ENCODE assay signal across 11 cellular contexts in genomic region chr17:80938556-80938955, GRCh38. TPM values are rescaled to one million over a fixed set of nuclear protein-coding genes. Genes with fewer than 3 reads are reported as not detected.
DNase-seq lines count a peak whose midpoint lies in the region; ATAC-seq and TF ChIP-seq lines count a peak whose summit lies in the region.
"Had no signal": no experiment of that assay in that cellular context is flagged by ENCODE, and none has a peak within 500 bp of the region (broad histone marks: within the 10 kb centered on the region; RNA-seq: fewer than 3 reads in every experiment).

No MANE protein-coding gene starts in this region.

- ATAC-seq in HG03460 (IDR thresholded peaks at IDR 0.05; ENCODE audit: unreplicated experiment), result no peak
- ATAC-seq: gastrocnemius medialis had no signal

- H3K9me3 ChIP-seq in sigmoid colon (no peaks in the 10 kb centered on the region), thyroid gland (no peaks in the 10 kb centered on the region)
- H3K9me3 ChIP-seq: gastrocnemius medialis, HAP-1 had no signal

- H3K4me3 Mint-ChIP-seq in activated naive CD8-positive, alpha-beta T cell, result peak overlapping the region; percentile 63

- no peak overlapping the region for H3K4me3 ChIP-seq in HL-60 (replicated peaks; ENCODE audit: insufficient read depth, low read length)
- no peak overlapping the region for H3K4me3 ChIP-seq in sigmoid colon
- no peak overlapping the region for H3K4me3 ChIP-seq in thyroid gland (replicated peaks in 1 of 3)
- H3K4me3 ChIP-seq: gastrocnemius medialis, HAP-1 had no signal

- H3K4me1 ChIP-seq in sigmoid colon, result peaks cover 0 to 38% (median 31%) of the 10 kb centered on the region in 4 donors
- H3K4me1 ChIP-seq in thyroid gland, result peaks cover 0 to 16% of the 10 kb centered on the region in 2 donors
- H3K4me1 ChIP-seq: HAP-1 had no signal

- peak overlapping the region; percentile 66 for H3K27ac Mint-ChIP-seq in activated naive CD8-positive, alpha-beta T cell

- TF ChIP-seq CTCF in HL-60 (IDR thresholded peaks at IDR 0.05; ENCODE audit: insufficient read depth, low read length) (no peak), sigmoid colon (IDR thresholded peaks at IDR 0.05) (no peak), thyroid gland (IDR thresholded peaks at IDR 0.05) (no peak)

- no peak for TF ChIP-seq EP300 in sigmoid colon (IDR thresholded peaks at IDR 0.05)

- DNase-seq in HL-60 (ENCODE audit: low read depth in 1 of 2, low spot score in 1 of 2), result peak; percentile 21 to 90
- DNase-seq in SKM-1 treated with dmso at 0.1 percent for 144 hours (lab: John Stamatoyannopoulos, UW; ENCODE audit: unreplicated experiment), result peak; percentile 83
- no peak for DNase-seq in sigmoid colon
- no peak for DNase-seq in thyroid gland
- DNase-seq in cerebellar cortex (ENCODE audit: low spot score), result no peak
- DNase-seq: gastrocnemius medialis, mesenchymal stem cell, NCI-H1436 had no signal

- H3K27me3 Mint-ChIP-seq in activated naive CD8-positive, alpha-beta T cell, result no peaks in the 10 kb centered on the region

- peaks cover 0 to 8% (median 3%) of the 10 kb centered on the region in 4 donors for H3K36me3 ChIP-seq in sigmoid colon
- no peaks in the 10 kb centered on the region for H3K36me3 ChIP-seq in thyroid gland
- H3K36me3 ChIP-seq: gastrocnemius medialis, HAP-1 had no signal

- H3K27me3 ChIP-seq in HL-60 (ENCODE audit: insufficient read depth, poor library complexity, severe bottlenecking) (no peaks in the 10 kb centered on the region), sigmoid colon (no peaks in the 10 kb centered on the region), thyroid gland (no peaks in the 10 kb centered on the region)
- H3K27me3 ChIP-seq: gastrocnemius medialis had no signal

- no peaks in the 10 kb centered on the region for H3K9me3 Mint-ChIP-seq in activated naive CD8-positive, alpha-beta T cell (ENCODE audit: low read depth)

- H3K36me3 Mint-ChIP-seq in activated naive CD8-positive, alpha-beta T cell, result peaks cover 2% of the 10 kb centered on the region

- 65 to 87% methylated on average over 12 of the region's 12 CpGs for WGBS in sigmoid colon, 2 donors
- WGBS in thyroid gland, 2 donors, result 81 to 83% methylated on average over 12 of the region's 12 CpGs

- H3K27ac ChIP-seq in HL-60 (replicated peaks) (peak overlapping the region; percentile 68), sigmoid colon (peak overlapping the region in 3 of 4 donors; percentile 36 to 57 (median 42)), thyroid gland (no peak overlapping the region)
- H3K27ac ChIP-seq: gastrocnemius medialis had no signal

- intact Hi-C loops in sigmoid colon (cut with DNase I), result loop anchor here (10.0 kb wide), 1 partner anchor 74 kb away; no protein-coding TSS in a partner anchor
- intact Hi-C loops in thyroid gland (cut with DNase I), result no loop called here

- no peak for TF ChIP-seq POLR2A in sigmoid colon (IDR thresholded peaks at IDR 0.05)
- TF ChIP-seq POLR2A in thyroid gland (IDR thresholded peaks at IDR 0.05), result no peak

- peaks cover 33% of the 10 kb centered on the region for H3K4me1 Mint-ChIP-seq in activated naive CD8-positive, alpha-beta T cell (ENCODE audit: low read depth)

RNA-seq across cellular contexts. Expression of gene CHMP6, which starts 53.1 kb away (rescaled TPM):
- 10 to 100 TPM; 15.7 to 28.2 (median 22.2) TPM for total RNA-seq in sigmoid colon
- polyA plus RNA-seq in sigmoid colon, result 10 to 100 TPM; 36.3 to 40.4 (median 37.2) TPM
- total RNA-seq in thyroid gland, result 10 to 100 TPM; 19.5 to 37.8 (median 27.8) TPM

Comparison
In these comparisons a context has a peak if more than half of its experiments do, and no peak if none do; other contexts are left out.
1. DNase-seq: peak in HL-60 (2 of 2) and SKM-1 treated with dmso at 0.1 percent for 144 hours (single experiment); none in sigmoid colon (single experiment), thyroid gland (0 of 2) and cerebellar cortex (single experiment).
2. H3K27ac ChIP-seq: peak in HL-60 (single experiment) and sigmoid colon (3 of 4); none in thyroid gland (0 of 3).